24 cellular contexts compared by ENCODE assay signal in genomic region chr4:110012917-110013316, GRCh38.
"Had no signal": no experiment of that assay in that cellular context is flagged by ENCODE, and none has a peak within 500 bp of the region (broad histone marks: within the 10 kb centered on the region; RNA-seq: fewer than 3 reads in every experiment).

No MANE protein-coding gene starts in this region.

- H3K27ac Mint-ChIP-seq: immature natural killer cell; naive thymus-derived CD8-positive, alpha-beta T cell; nephron progenitor cell; stimulated activated memory B cell treated with anti-CD40 and anti-IgM and Interleukin-4, amounts not matched to agents 10 μg/mL and 1 μg/mL and 100 μg/mL, for 72 hours; type B pancreatic cell had no signal

- H3K4me1 ChIP-seq: lower lobe of right lung, prostate gland, right atrium auricular region, spleen, testis, tibial artery had no signal

- H3K27ac ChIP-seq: dorsolateral prefrontal cortex, lower lobe of right lung, prostate gland, right atrium auricular region, skin epidermis, spleen, testis, tibial artery had no signal

- H3K27me3 ChIP-seq: right atrium auricular region, spleen, testis, tibial artery had no signal

- DNase-seq: dorsolateral prefrontal cortex; effector CD4-positive, alpha-beta T cell; hypothalamus; immature natural killer cell; islet precursor cell; kidney glomerular epithelial cell; left colon; left ventricle myocardium superior; lower lobe of right lung; naive thymus-derived CD8-positive, alpha-beta T cell; nephron progenitor cell; nucleus accumbens; spleen; stimulated activated CD4-positive, alpha-beta T cell treated with anti-CD3 and anti-CD28 coated beads, Interleukin-4, amount 100 ng/mL, for 4 hours; stimulated activated naive CD8-positive, alpha-beta T cell treated with anti-CD3 and anti-CD28 coated beads, Interleukin-15, Interleukin-2, amounts not matched to agents 100 U/mL and 50 U/mL, for 24 hours; substantia nigra; testis; tibial artery had no signal

- ATAC-seq: left colon; left ventricle myocardium superior; lower lobe of right lung; naive thymus-derived CD8-positive, alpha-beta T cell; stimulated activated memory B cell treated with anti-CD40 and anti-IgM and Interleukin-4, amounts not matched to agents 10 μg/mL and 1 μg/mL and 100 μg/mL, for 72 hours; stimulated activated naive CD8-positive, alpha-beta T cell treated with anti-CD3 and anti-CD28 coated beads, Interleukin-15, Interleukin-2, amounts not matched to agents 100 U/mL and 50 U/mL, for 24 hours had no signal

- H3K4me1 Mint-ChIP-seq: naive thymus-derived CD8-positive, alpha-beta T cell; stimulated activated memory B cell treated with anti-CD40 and anti-IgM and Interleukin-4, amounts not matched to agents 10 μg/mL and 1 μg/mL and 100 μg/mL, for 72 hours had no signal

- H3K4me3 Mint-ChIP-seq: immature natural killer cell; naive thymus-derived CD8-positive, alpha-beta T cell; nephron progenitor cell; stimulated activated memory B cell treated with anti-CD40 and anti-IgM and Interleukin-4, amounts not matched to agents 10 μg/mL and 1 μg/mL and 100 μg/mL, for 72 hours; type B pancreatic cell had no signal

- FAIRE-seq: frontal cortex had no signal

- H3K36me3 ChIP-seq: lower lobe of right lung, prostate gland, right atrium auricular region, spleen, tibial artery had no signal

- H3K27me3 Mint-ChIP-seq: type B pancreatic cell had no signal

- H3K9me3 ChIP-seq: lower lobe of right lung, prostate gland, testis, tibial artery had no signal

- H3K36me3 Mint-ChIP-seq: immature natural killer cell; stimulated activated memory B cell treated with anti-CD40 and anti-IgM and Interleukin-4, amounts not matched to agents 10 μg/mL and 1 μg/mL and 100 μg/mL, for 72 hours had no signal

- H3K4me3 ChIP-seq: dorsolateral prefrontal cortex, lower lobe of right lung, prostate gland, right atrium auricular region, skin epidermis, spleen, testis, tibial artery had no signal

- H3K9me3 Mint-ChIP-seq: immature natural killer cell; stimulated activated memory B cell treated with anti-CD40 and anti-IgM and Interleukin-4, amounts not matched to agents 10 μg/mL and 1 μg/mL and 100 μg/mL, for 72 hours; type B pancreatic cell had no signal
